26 cellular contexts compared by ENCODE assay signal in the genomic region with DNA sequence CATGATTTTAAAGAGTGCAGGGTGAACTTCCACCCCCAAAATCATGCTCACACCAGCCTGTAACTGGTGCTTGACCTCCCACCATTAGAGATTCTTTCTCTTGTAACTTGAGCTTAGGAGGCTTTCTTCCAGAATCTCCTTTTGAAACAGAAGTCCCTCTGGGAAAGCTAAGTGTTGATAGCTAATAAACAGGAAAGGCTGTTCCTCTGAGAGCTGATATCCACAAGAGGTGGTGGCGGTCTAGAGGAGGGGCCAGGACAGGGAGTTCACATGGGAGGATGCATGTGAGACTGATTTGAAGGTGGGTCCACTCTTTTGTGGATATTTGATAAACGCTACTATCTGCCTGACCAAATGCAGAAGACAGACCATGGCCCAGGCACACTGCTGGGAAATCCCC. TPM values are rescaled to one million over a fixed set of nuclear protein-coding genes. Genes with fewer than 3 reads are reported as not detected.
"Had no signal": no experiment of that assay in that cellular context is flagged by ENCODE, and none has a peak within 500 bp of the region (broad histone marks: within the 10 kb centered on the region; RNA-seq: fewer than 3 reads in every experiment).

No MANE protein-coding gene starts in this region.

- H3K9me3 Mint-ChIP-seq: memory B cell; mesothelial cell of epicardium; natural killer cell treated with Interleukin-12 subunit alpha and Interleukin-12 subunit beta and Interleukin-15 and Interleukin-18, amount 100 ng/mL, for 72 hours; stimulated activated naive B cell treated with anti-CD40 and anti-IgM and Interleukin-4, amounts not matched to agents 10 μg/mL and 1 μg/mL and 100 μg/mL, for 72 hours had no signal

- H2AFZ ChIP-seq: parathyroid adenoma had no signal

- H3K36me3 ChIP-seq: colonic mucosa, lower lobe of right lung, sigmoid colon, stomach had no signal

- H3K4me3 ChIP-seq: colonic mucosa, lower lobe of right lung, psoas muscle, sigmoid colon, skin epidermis, stomach had no signal

- H3K4me1 Mint-ChIP-seq: memory B cell; mesothelial cell of epicardium; stimulated activated naive B cell treated with anti-CD40 and anti-IgM and Interleukin-4, amounts not matched to agents 10 μg/mL and 1 μg/mL and 100 μg/mL, for 72 hours had no signal

- H3K27ac ChIP-seq: colonic mucosa, foreskin keratinocyte, lower lobe of right lung, parathyroid adenoma, psoas muscle, sigmoid colon, skin epidermis, stomach had no signal

- H3K27ac Mint-ChIP-seq: memory B cell; mesothelial cell of epicardium; natural killer cell treated with Interleukin-12 subunit alpha and Interleukin-12 subunit beta and Interleukin-15 and Interleukin-18, amount 100 ng/mL, for 72 hours; stimulated activated naive B cell treated with anti-CD40 and anti-IgM and Interleukin-4, amounts not matched to agents 10 μg/mL and 1 μg/mL and 100 μg/mL, for 72 hours had no signal

- ATAC-seq: foreskin keratinocyte; left lobe of liver; lower lobe of right lung; psoas muscle; stimulated activated naive B cell treated with anti-CD40 and anti-IgM and Interleukin-4, amounts not matched to agents 10 μg/mL and 1 μg/mL and 100 μg/mL, for 72 hours had no signal

- H3K4me1 ChIP-seq: colonic mucosa, foreskin keratinocyte, lower lobe of right lung, parathyroid adenoma, psoas muscle, sigmoid colon, stomach had no signal

- DNase-seq: colonic mucosa; dermis blood vessel endothelial cell; erythroblast; foreskin keratinocyte; head of caudate nucleus; hippocampal formation; lower lobe of right lung; psoas muscle; retina; sigmoid colon; stimulated activated CD4-positive, alpha-beta T cell treated with anti-CD3 and anti-CD28 coated beads, Interleukin-2, amount 100 ng/mL, for 24 hours; stimulated activated CD4-positive, alpha-beta T cell treated with anti-CD3 and anti-CD28 coated beads, Interleukin-4, amount 100 ng/mL, for 4 hours; stimulated activated naive B cell treated with anti-CD40 and anti-IgM and Interleukin-4, amounts not matched to agents 10 μg/mL and 1 μg/mL and 100 μg/mL, for 72 hours; stomach; substantia nigra; trophoblast cell had no signal

- H3K9me3 ChIP-seq: colonic mucosa, lower lobe of right lung, psoas muscle, sigmoid colon, stomach had no signal

- H3K36me3 Mint-ChIP-seq: memory B cell; mesothelial cell of epicardium; natural killer cell treated with Interleukin-12 subunit alpha and Interleukin-12 subunit beta and Interleukin-15 and Interleukin-18, amount 100 ng/mL, for 72 hours; stimulated activated naive B cell treated with anti-CD40 and anti-IgM and Interleukin-4, amounts not matched to agents 10 μg/mL and 1 μg/mL and 100 μg/mL, for 72 hours had no signal

- H3K27me3 ChIP-seq: colonic mucosa, sigmoid colon had no signal

- H3K4me3 Mint-ChIP-seq: memory B cell; mesothelial cell of epicardium; natural killer cell treated with Interleukin-12 subunit alpha and Interleukin-12 subunit beta and Interleukin-15 and Interleukin-18, amount 100 ng/mL, for 72 hours; stimulated activated naive B cell treated with anti-CD40 and anti-IgM and Interleukin-4, amounts not matched to agents 10 μg/mL and 1 μg/mL and 100 μg/mL, for 72 hours had no signal

- H3K79me2 ChIP-seq: parathyroid adenoma had no signal

RNA-seq across cellular contexts. Expression of a gene that starts 10.3 kb away (rescaled TPM):
- total RNA-seq: colonic mucosa; dermis blood vessel endothelial cell; endothelial cell of umbilical vein; foreskin keratinocyte; kidney epithelial cell; left lobe of liver; mesothelial cell of epicardium; natural killer cell treated with Interleukin-12 subunit alpha and Interleukin-12 subunit beta and Interleukin-15 and Interleukin-18, amount 100 ng/mL, for 72 hours; omental fat pad; psoas muscle; stomach; urinary bladder had no signal
- polyA plus RNA-seq: endothelial cell of umbilical vein, foreskin keratinocyte, stomach, urinary bladder had no signal
